1 cellular context compared by ENCODE assay signal in the genomic region with DNA sequence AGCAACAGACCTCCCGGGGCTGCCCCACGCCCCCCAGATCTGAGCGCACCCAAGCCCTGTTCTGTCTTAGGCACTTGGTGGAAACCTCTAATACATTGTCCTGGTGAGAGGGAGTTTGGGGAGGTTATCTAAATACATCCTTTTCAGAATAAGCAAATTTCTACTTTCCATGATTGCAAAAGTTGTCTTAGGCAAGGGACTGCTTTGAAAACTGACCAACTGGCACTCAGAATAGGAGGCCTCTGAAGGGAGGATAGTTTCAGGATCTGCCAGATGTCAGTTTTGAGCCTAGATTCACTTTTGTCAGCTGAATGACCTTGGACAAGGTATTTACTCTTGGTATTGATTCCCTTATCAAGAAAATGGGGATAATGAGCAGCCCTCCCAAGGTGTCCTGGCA.
TF ChIP-seq lines count a peak whose summit lies in the region.

No MANE protein-coding gene starts in this region.

TF ChIP-seq in SK-N-SH treated with all-trans-retinoic acid at 6 μM for 48 hours, 23 proteins besides CTCF, POLR2A, EP300 and RAD21 (continued from another document):
- TF ChIP-seq, protein P1, sequence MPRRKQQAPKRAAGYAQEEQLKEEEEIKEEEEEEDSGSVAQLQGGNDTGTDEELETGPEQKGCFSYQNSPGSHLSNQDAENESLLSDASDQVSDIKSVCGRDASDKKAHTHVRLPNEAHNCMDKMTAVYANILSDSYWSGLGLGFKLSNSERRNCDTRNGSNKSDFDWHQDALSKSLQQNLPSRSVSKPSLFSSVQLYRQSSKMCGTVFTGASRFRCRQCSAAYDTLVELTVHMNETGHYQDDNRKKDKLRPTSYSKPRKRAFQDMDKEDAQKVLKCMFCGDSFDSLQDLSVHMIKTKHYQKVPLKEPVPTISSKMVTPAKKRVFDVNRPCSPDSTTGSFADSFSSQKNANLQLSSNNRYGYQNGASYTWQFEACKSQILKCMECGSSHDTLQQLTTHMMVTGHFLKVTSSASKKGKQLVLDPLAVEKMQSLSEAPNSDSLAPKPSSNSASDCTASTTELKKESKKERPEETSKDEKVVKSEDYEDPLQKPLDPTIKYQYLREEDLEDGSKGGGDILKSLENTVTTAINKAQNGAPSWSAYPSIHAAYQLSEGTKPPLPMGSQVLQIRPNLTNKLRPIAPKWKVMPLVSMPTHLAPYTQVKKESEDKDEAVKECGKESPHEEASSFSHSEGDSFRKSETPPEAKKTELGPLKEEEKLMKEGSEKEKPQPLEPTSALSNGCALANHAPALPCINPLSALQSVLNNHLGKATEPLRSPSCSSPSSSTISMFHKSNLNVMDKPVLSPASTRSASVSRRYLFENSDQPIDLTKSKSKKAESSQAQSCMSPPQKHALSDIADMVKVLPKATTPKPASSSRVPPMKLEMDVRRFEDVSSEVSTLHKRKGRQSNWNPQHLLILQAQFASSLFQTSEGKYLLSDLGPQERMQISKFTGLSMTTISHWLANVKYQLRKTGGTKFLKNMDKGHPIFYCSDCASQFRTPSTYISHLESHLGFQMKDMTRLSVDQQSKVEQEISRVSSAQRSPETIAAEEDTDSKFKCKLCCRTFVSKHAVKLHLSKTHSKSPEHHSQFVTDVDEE (CRISPR knock-in tag; IDR thresholded peaks at IDR 0.05): no peak
- TF ChIP-seq TCF4 (CRISPR knock-in tag; IDR thresholded peaks at IDR 0.05; ENCODE audit: borderline replicate concordance) (no peak), ARNTL (CRISPR knock-in tag; IDR thresholded peaks at IDR 0.05; ENCODE audit: borderline replicate concordance, low read depth) (no peak), ZC3H10 (CRISPR knock-in tag; IDR thresholded peaks at IDR 0.05) (no peak), ZNF565 (CRISPR knock-in tag; conservative IDR thresholded peaks at IDR 0.05; ENCODE audit: low read depth) (no peak), BACH2 (CRISPR knock-in tag; IDR thresholded peaks at IDR 0.05; ENCODE audit: borderline replicate concordance) (no peak), SNAI2 (CRISPR knock-in tag; IDR thresholded peaks at IDR 0.05) (no peak), TOX (CRISPR knock-in tag; IDR thresholded peaks at IDR 0.05; ENCODE audit: borderline replicate concordance) (no peak), PPARA (CRISPR knock-in tag; IDR thresholded peaks at IDR 0.05; ENCODE audit: borderline replicate concordance) (no peak), ESRRG (CRISPR knock-in tag; IDR thresholded peaks at IDR 0.05) (no peak), GLIS3 (CRISPR knock-in tag; IDR thresholded peaks at IDR 0.05) (no peak), ZFP3 (CRISPR knock-in tag; IDR thresholded peaks at IDR 0.05) (no peak), OSR1 (CRISPR knock-in tag; IDR thresholded peaks at IDR 0.05) (no peak), RARB (CRISPR knock-in tag; IDR thresholded peaks at IDR 0.05) (no peak), ZNF70 (CRISPR knock-in tag; IDR thresholded peaks at IDR 0.05) (no peak)
- TF ChIP-seq, protein P2, sequence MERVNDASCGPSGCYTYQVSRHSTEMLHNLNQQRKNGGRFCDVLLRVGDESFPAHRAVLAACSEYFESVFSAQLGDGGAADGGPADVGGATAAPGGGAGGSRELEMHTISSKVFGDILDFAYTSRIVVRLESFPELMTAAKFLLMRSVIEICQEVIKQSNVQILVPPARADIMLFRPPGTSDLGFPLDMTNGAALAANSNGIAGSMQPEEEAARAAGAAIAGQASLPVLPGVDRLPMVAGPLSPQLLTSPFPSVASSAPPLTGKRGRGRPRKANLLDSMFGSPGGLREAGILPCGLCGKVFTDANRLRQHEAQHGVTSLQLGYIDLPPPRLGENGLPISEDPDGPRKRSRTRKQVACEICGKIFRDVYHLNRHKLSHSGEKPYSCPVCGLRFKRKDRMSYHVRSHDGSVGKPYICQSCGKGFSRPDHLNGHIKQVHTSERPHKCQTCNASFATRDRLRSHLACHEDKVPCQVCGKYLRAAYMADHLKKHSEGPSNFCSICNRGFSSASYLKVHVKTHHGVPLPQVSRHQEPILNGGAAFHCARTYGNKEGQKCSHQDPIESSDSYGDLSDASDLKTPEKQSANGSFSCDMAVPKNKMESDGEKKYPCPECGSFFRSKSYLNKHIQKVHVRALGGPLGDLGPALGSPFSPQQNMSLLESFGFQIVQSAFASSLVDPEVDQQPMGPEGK (CRISPR knock-in tag; IDR thresholded peaks at IDR 0.05; ENCODE audit: borderline replicate concordance): no peak
- TF ChIP-seq, protein P3, sequence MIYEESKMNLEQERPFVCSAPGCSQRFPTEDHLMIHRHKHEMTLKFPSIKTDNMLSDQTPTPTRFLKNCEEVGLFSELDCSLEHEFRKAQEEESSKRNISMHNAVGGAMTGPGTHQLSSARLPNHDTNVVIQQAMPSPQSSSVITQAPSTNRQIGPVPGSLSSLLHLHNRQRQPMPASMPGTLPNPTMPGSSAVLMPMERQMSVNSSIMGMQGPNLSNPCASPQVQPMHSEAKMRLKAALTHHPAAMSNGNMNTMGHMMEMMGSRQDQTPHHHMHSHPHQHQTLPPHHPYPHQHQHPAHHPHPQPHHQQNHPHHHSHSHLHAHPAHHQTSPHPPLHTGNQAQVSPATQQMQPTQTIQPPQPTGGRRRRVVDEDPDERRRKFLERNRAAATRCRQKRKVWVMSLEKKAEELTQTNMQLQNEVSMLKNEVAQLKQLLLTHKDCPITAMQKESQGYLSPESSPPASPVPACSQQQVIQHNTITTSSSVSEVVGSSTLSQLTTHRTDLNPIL (CRISPR knock-in tag; IDR thresholded peaks at IDR 0.05; ENCODE audit: low read depth): no peak
